8 cellular contexts compared by ENCODE assay signal in genomic region chr2:233413529-233414272, GRCh38. TPM values are rescaled to one million over a fixed set of nuclear protein-coding genes. Genes with fewer than 3 reads are reported as not detected.
DNase-seq lines count a peak whose midpoint lies in the region; ATAC-seq and TF ChIP-seq lines count a peak whose summit lies in the region.

No MANE protein-coding gene starts in this region.

- H3K9me3 ChIP-seq in HEK293 (ENCODE audit: control insufficient read depth, insufficient read depth, low read depth, low read length) (no peaks in the 10 kb centered on the region), mammary epithelial cell (replicated peaks; ENCODE audit: insufficient read depth, low read length) (peaks cover 9% of the 10 kb centered on the region), lung (ENCODE audit: control insufficient read depth in 2 of 2, insufficient read depth in 1 of 2, low read length in 1 of 2) (peaks cover 0 to 3% of the 10 kb centered on the region in 2 donors)

- CTCF ChIA-PET in HEK293 (lab: Yijun Ruan, JAX), result interaction anchor here (0.8 to 0.9 kb wide), 2 partner anchors 29 to 60 kb away, joined by 3 to 5 read pairs; no protein-coding TSS in a partner anchor
- CTCF ChIA-PET in mammary epithelial cell (lab: Charles Lee; ENCODE audit: low non-redundant PET), result interaction anchor here (0.7 kb wide), 1 partner anchor 10 kb away, joined by 4 read pairs; no protein-coding TSS in a partner anchor

- H3K27me3 Mint-ChIP-seq in stimulated activated memory B cell treated with anti-CD40 and anti-IgM and Interleukin-4, amounts not matched to agents 10 μg/mL and 1 μg/mL and 100 μg/mL, for 72 hours, result no peaks in the 10 kb centered on the region

- H3K27ac ChIP-seq in HEK293 (ENCODE audit: extremely low read depth, low read depth, low read length) (no peak overlapping the region), mammary epithelial cell (ENCODE audit: insufficient read depth, low read depth, low read length) (peak overlapping the region; percentile 51), lung (ENCODE audit: low read depth in 1 of 2, low read length in 1 of 2) (peak overlapping the region; percentile 65 to 92)

- TF ChIP-seq CTCF in HEK293 (tag by site-specific recombination; IDR thresholded peaks at IDR 0.05), result no peak
- TF ChIP-seq CTCF in mammary epithelial cell (conservative IDR thresholded peaks at IDR 0.05 in 1 of 2, IDR thresholded peaks at IDR 0.05 in 1 of 2; ENCODE audit: extremely low read depth in 1 of 2, insufficient read depth in 1 of 2, low read depth in 1 of 2, low read length in 2 of 2), result no peak
- TF ChIP-seq CTCF in lung (IDR thresholded peaks at IDR 0.05; ENCODE audit: control extremely low read depth, extremely low read depth), result no peak

- dilution Hi-C loops in mammary epithelial cell (cut with HindIII; ENCODE audit: low sequenced_read_pairs), result no loop called here

- in situ Hi-C loops in mammary epithelial cell (cut with MboI; ENCODE audit: low sequenced_read_pairs in 2 of 2), result no loop called here

- intact Hi-C loops in mammary epithelial cell (cut with micrococcal nuclease), result no loop called here

- H3K4me3 ChIP-seq in HEK293 (ENCODE audit: low read depth, low read length), result no peak overlapping the region
- H3K4me3 ChIP-seq in mammary epithelial cell (replicated peaks in 1 of 3; ENCODE audit: insufficient read depth in 1 of 3, low read depth in 2 of 3, low read length in 3 of 3), result no peak overlapping the region
- no peak overlapping the region for H3K4me3 ChIP-seq in lung

- peak overlapping the region; percentile 3 for H3K9ac ChIP-seq in mammary epithelial cell (ENCODE audit: insufficient read depth, low read length)

- 6% methylated on average over 7 of the region's 9 CpGs for WGBS in mammary epithelial cell (ENCODE audit: low coverage, missing lambda C conversion rate)
- 57 to 62% methylated on average over 9 of the region's 9 CpGs for WGBS in lung, 2 donors

- DNase-seq in RKO (ENCODE audit: low spot score) (peak; percentile 38), mammary epithelial cell (peak; percentile 78), lung (ENCODE audit: low spot score) (peak; percentile 78)

- POLR2A ChIA-PET in HEK293 (lab: Yijun Ruan, JAX), result no interaction called here

- peak overlapping the region; percentile 9 for H2AFZ ChIP-seq in mammary epithelial cell (ENCODE audit: low read depth, low read length)

- peaks cover 2% of the 10 kb centered on the region for H3K9me3 Mint-ChIP-seq in stimulated activated memory B cell treated with anti-CD40 and anti-IgM and Interleukin-4, amounts not matched to agents 10 μg/mL and 1 μg/mL and 100 μg/mL, for 72 hours

- peaks cover 75% of the 10 kb centered on the region for H3K4me1 Mint-ChIP-seq in stimulated activated memory B cell treated with anti-CD40 and anti-IgM and Interleukin-4, amounts not matched to agents 10 μg/mL and 1 μg/mL and 100 μg/mL, for 72 hours

- H3K36me3 Mint-ChIP-seq in stimulated activated memory B cell treated with anti-CD40 and anti-IgM and Interleukin-4, amounts not matched to agents 10 μg/mL and 1 μg/mL and 100 μg/mL, for 72 hours, result peaks cover 42% of the 10 kb centered on the region

- H3K4me3 Mint-ChIP-seq in stimulated activated memory B cell treated with anti-CD40 and anti-IgM and Interleukin-4, amounts not matched to agents 10 μg/mL and 1 μg/mL and 100 μg/mL, for 72 hours, result no peak overlapping the region

- no peaks in the 10 kb centered on the region for H3K79me2 ChIP-seq in mammary epithelial cell (ENCODE audit: insufficient read depth, low read length)

- H3K4me1 ChIP-seq in HEK293 (ENCODE audit: control insufficient read depth, insufficient read depth, low read length) (peaks cover 9% of the 10 kb centered on the region; the same call in 1 of the 2 replicates), mammary epithelial cell (ENCODE audit: insufficient read depth, low read length) (peaks cover 28% of the 10 kb centered on the region), lung (ENCODE audit: control insufficient read depth in 2 of 2, insufficient read depth in 2 of 2, low read length in 2 of 2) (peaks cover 8 to 24% of the 10 kb centered on the region in 2 donors)

- no TSS peak for BruUV-seq in mammary epithelial cell (replicated peaks; lab: Mats Ljungman, UMichigan)

- ATAC-seq in lung (ENCODE audit: insufficient read depth, low FRiP score), result peak; percentile 25
- ATAC-seq in stimulated activated memory B cell treated with anti-CD40 and anti-IgM and Interleukin-4, amounts not matched to agents 10 μg/mL and 1 μg/mL and 100 μg/mL, for 72 hours, result no peak
- ATAC-seq in HG03097 (IDR thresholded peaks at IDR 0.05; ENCODE audit: low FRiP score, unreplicated experiment), result no peak
- ATAC-seq in HG03196 (IDR thresholded peaks at IDR 0.05; ENCODE audit: unreplicated experiment), result no peak
- ATAC-seq in GM18868 (IDR thresholded peaks at IDR 0.05; ENCODE audit: unreplicated experiment), result no peak

- H3K27ac Mint-ChIP-seq in stimulated activated memory B cell treated with anti-CD40 and anti-IgM and Interleukin-4, amounts not matched to agents 10 μg/mL and 1 μg/mL and 100 μg/mL, for 72 hours, result peak overlapping the region; percentile 88

- peaks cover 0 to 6% of the 10 kb centered on the region in 2 experiments; a peak in 1 of 3 replicates for H3K36me3 ChIP-seq in HEK293 (ENCODE audit: control insufficient read depth in 2 of 2, insufficient read depth in 1 of 2, low read length in 2 of 2)
- no peaks in the 10 kb centered on the region for H3K36me3 ChIP-seq in mammary epithelial cell (ENCODE audit: insufficient read depth, low read length)
- H3K36me3 ChIP-seq in lung (ENCODE audit: control insufficient read depth in 2 of 2, insufficient read depth in 2 of 2, low read length in 2 of 2), result no peaks in the 10 kb centered on the region

- no peaks in the 10 kb centered on the region for H4K20me1 ChIP-seq in mammary epithelial cell (ENCODE audit: insufficient read depth, low read length)

- peak overlapping the region; percentile 43 for H3K4me2 ChIP-seq in mammary epithelial cell (ENCODE audit: insufficient read depth, low read depth, low read length)

- no peaks in the 10 kb centered on the region for H3K27me3 ChIP-seq in mammary epithelial cell (ENCODE audit: insufficient read depth, low read length)
- H3K27me3 ChIP-seq in lung (ENCODE audit: control insufficient read depth, insufficient read depth), result no peaks in the 10 kb centered on the region

TF ChIP-seq in HEK293, 187 proteins besides CTCF, POLR2A, EP300 and RAD21 (continues in another document):
- TF ChIP-seq, protein P1, sequence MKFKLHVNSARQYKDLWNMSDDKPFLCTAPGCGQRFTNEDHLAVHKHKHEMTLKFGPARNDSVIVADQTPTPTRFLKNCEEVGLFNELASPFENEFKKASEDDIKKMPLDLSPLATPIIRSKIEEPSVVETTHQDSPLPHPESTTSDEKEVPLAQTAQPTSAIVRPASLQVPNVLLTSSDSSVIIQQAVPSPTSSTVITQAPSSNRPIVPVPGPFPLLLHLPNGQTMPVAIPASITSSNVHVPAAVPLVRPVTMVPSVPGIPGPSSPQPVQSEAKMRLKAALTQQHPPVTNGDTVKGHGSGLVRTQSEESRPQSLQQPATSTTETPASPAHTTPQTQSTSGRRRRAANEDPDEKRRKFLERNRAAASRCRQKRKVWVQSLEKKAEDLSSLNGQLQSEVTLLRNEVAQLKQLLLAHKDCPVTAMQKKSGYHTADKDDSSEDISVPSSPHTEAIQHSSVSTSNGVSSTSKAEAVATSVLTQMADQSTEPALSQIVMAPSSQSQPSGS (tag by site-specific recombination; IDR thresholded peaks at IDR 0.05; ENCODE audit: low read depth), result no peak
- TF ChIP-seq ZNF324 (tag by site-specific recombination; IDR thresholded peaks at IDR 0.05) (no peak), ZNF513 (tag by site-specific recombination; IDR thresholded peaks at IDR 0.05) (no peak), ZFHX2 (tag by site-specific recombination; conservative IDR thresholded peaks at IDR 0.05) (peak; percentile 45; the same call in 1 of the 2 replicates), ZIC2 (tag by site-specific recombination; IDR thresholded peaks at IDR 0.05) (peak; percentile 73), ZNF169 (tag by site-specific recombination; IDR thresholded peaks at IDR 0.05) (no peak), ZNF214 (tag by site-specific recombination; IDR thresholded peaks at IDR 0.05; ENCODE audit: borderline replicate concordance) (no peak), GLIS2 (tag by site-specific recombination; IDR thresholded peaks at IDR 0.05) (peak; percentile 45), ZNF837 (tag by site-specific recombination; IDR thresholded peaks at IDR 0.05) (no peak), ZBTB21 (tag by site-specific recombination; IDR thresholded peaks at IDR 0.05) (peak; percentile 58)
- TF ChIP-seq, protein P2, sequence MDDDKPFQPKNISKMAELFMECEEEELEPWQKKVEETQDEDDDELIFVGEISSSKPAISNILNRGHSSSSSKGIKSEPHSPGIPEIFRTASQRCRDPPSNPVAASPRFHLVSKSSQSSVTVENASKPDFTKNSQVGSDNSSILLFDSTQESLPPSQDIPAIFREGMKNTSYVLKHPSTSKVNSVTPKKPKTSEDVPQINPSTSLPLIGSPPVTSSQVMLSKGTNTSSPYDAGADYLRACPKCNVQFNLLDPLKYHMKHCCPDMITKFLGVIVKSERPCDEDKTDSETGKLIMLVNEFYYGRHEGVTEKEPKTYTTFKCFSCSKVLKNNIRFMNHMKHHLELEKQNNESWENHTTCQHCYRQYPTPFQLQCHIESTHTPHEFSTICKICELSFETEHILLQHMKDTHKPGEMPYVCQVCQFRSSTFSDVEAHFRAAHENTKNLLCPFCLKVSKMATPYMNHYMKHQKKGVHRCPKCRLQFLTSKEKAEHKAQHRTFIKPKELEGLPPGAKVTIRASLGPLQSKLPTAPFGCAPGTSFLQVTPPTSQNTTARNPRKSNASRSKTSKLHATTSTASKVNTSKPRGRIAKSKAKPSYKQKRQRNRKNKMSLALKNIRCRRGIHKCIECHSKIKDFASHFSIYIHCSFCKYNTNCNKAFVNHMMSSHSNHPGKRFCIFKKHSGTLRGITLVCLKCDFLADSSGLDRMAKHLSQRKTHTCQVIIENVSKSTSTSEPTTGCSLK (tag by site-specific recombination; IDR thresholded peaks at IDR 0.05), result no peak

RNA-seq across cellular contexts. Expression of gene DGKD, which starts 59.4 kb away (rescaled TPM):
- 10 to 100 TPM in 1 of 2 donors, 1 to 10 TPM in 1; 9.2 to 17.1 TPM for total RNA-seq in mammary epithelial cell
- polyA plus RNA-seq in mammary epithelial cell, result 6.3 TPM
- 55.2 TPM for polyA minus RNA-seq in mammary epithelial cell
- 10 to 100 TPM; 30.3 to 77.4 TPM for total RNA-seq in lung
- 10 to 100 TPM; 34.6 to 53.5 TPM for polyA plus RNA-seq in lung
